Comparison of ENCODE assay signal across 22 cellular contexts in genomic region chr5:148884339-148885020, GRCh38. TPM values are rescaled to one million over a fixed set of nuclear protein-coding genes. Genes with fewer than 3 reads are reported as not detected.
DNase-seq lines count a peak whose midpoint lies in the region; ATAC-seq, FAIRE-seq and TF ChIP-seq lines count a peak whose summit lies in the region.
"Had no signal": no experiment of that assay in that cellular context is flagged by ENCODE, and none has a peak within 500 bp of the region (broad histone marks: within the 10 kb centered on the region; RNA-seq: fewer than 3 reads in every experiment).

No MANE protein-coding gene starts in this region.

- ATAC-seq in WTC11 = 0 out of 2 replicates have a peak, but pooled peaks have one; percentile 34
- peak; percentile 74 to 75 for ATAC-seq in gastrocnemius medialis
- no peak for ATAC-seq in left lobe of liver
- ATAC-seq: GM23338 had no signal

- POLR2A ChIA-PET in WTC11 (lab: Charles Lee) = no interaction called here

- no peak for TF ChIP-seq CTCF in cardiac muscle cell (IDR thresholded peaks at IDR 0.05; ENCODE audit: low read depth, low read length)
- TF ChIP-seq CTCF in WTC11 (IDR thresholded peaks at IDR 0.05) = no peak
- no peak for TF ChIP-seq CTCF in gastrocnemius medialis (IDR thresholded peaks at IDR 0.05 in 4 of 5, conservative IDR thresholded peaks at IDR 0.05 in 1 of 5)
- TF ChIP-seq CTCF in GM13977 (IDR thresholded peaks at IDR 0.05; ENCODE audit: extremely low read depth, insufficient read depth, missing control alignments) = no peak

- H3K4me3 ChIP-seq in cardiac muscle cell = no peak overlapping the region
- no peak overlapping the region for H3K4me3 ChIP-seq in gastrocnemius medialis
- H3K4me3 ChIP-seq: GM23338 had no signal

- DNase-seq in cardiac muscle cell (ENCODE audit: low read depth in 1 of 2, low spot score in 1 of 2) (no peak), cardiac septum (ENCODE audit: low spot score) (no peak), NCI-H187 treated with DMSO at 0.1 percent for 48 hours (lab: John Stamatoyannopoulos, UW) (peak; percentile 37), WTC11 (ENCODE audit: low spot score) (no peak), gastrocnemius medialis (peak in 1 of 2 donors; percentile 20), left lobe of liver (ENCODE audit: low spot score) (no peak), GM13977 (ENCODE audit: low spot score) (no peak), H54 (ENCODE audit: insufficient read length, low spot score) (no peak)
- DNase-seq: C1 segment of cervical spinal cord, DND-41, GDM1, MM.1S, NCI-H1092, NCI-H146, NCI-H345, NCI-H526 treated with DMSO at 0.1 percent for 48 hours, OCI-M1, RPMI8226, SHP77 treated with DMSO at 0.1 percent for 48 hours, T-helper 1 cell had no signal

- intact Hi-C loops in cardiac septum (cut with DNase I) = no loop called here
- intact Hi-C loops in gastrocnemius medialis (cut with DNase I; ENCODE audit: low total_unique reads) = no loop called here

- in situ Hi-C loops in gastrocnemius medialis (cut with MboI; ENCODE audit: low sequenced_read_pairs in 4 of 4) = no loop called here
- in situ Hi-C loops in GM13977 (cut with MboI; ENCODE audit: low pct_unique_long_range_greater_than_20kb, low sequenced_read_pairs, unreplicated experiment) = no loop called here

- peaks cover 6% of the 10 kb centered on the region; the same call in 1 of the 2 replicates for H3K9me3 Mint-ChIP-seq in WTC11
- H3K9me3 Mint-ChIP-seq: GM23338 had no signal

- H3K9me3 ChIP-seq in cardiac muscle cell (ENCODE audit: low read depth) (no peaks in the 10 kb centered on the region), gastrocnemius medialis (no peaks in the 10 kb centered on the region)

- H3K27ac ChIP-seq in cardiac muscle cell = peak overlapping the region; percentile 66
- no peak overlapping the region for H3K27ac ChIP-seq in gastrocnemius medialis

- H3K4me3 Mint-ChIP-seq in WTC11 = no peak overlapping the region
- H3K4me3 Mint-ChIP-seq: GM23338 had no signal

- CTCF ChIA-PET in WTC11 (lab: Charles Lee) = interaction anchor here (1.4 kb wide), 1 partner anchor 73 kb away, joined by 3 read pairs; no protein-coding TSS in a partner anchor

- TF ChIP-seq POLR2A in gastrocnemius medialis (IDR thresholded peaks at IDR 0.05) = no peak
- TF ChIP-seq POLR2A in H54 (IDR thresholded peaks at IDR 0.05; ENCODE audit: low read depth, low read length) = no peak

- no peaks in the 10 kb centered on the region for H3K27me3 Mint-ChIP-seq in WTC11 (ENCODE audit: low read depth)

- H3K27me3 ChIP-seq in cardiac muscle cell (no peaks in the 10 kb centered on the region), gastrocnemius medialis (no peaks in the 10 kb centered on the region)

- no peak overlapping the region for H3K27ac Mint-ChIP-seq in WTC11
- H3K27ac Mint-ChIP-seq: GM23338 had no signal

- no peaks in the 10 kb centered on the region for H3K36me3 Mint-ChIP-seq in WTC11

- no peak for FAIRE-seq in H54 (lab: Jason Lieb, UNC)
- FAIRE-seq: GM19239 had no signal

- H3K4me1 Mint-ChIP-seq in WTC11 = peaks cover 15% of the 10 kb centered on the region

- H3K36me3 ChIP-seq in cardiac muscle cell (no peaks in the 10 kb centered on the region), gastrocnemius medialis (no peaks in the 10 kb centered on the region)

- H3K4me1 ChIP-seq in cardiac muscle cell (ENCODE audit: low read depth) (peaks cover 17% of the 10 kb centered on the region), gastrocnemius medialis (peaks cover 0 to 11% of the 10 kb centered on the region in 2 donors)

TF ChIP-seq in WTC11, 78 proteins besides CTCF, POLR2A, EP300 and RAD21:
- TF ChIP-seq, protein P1, sequence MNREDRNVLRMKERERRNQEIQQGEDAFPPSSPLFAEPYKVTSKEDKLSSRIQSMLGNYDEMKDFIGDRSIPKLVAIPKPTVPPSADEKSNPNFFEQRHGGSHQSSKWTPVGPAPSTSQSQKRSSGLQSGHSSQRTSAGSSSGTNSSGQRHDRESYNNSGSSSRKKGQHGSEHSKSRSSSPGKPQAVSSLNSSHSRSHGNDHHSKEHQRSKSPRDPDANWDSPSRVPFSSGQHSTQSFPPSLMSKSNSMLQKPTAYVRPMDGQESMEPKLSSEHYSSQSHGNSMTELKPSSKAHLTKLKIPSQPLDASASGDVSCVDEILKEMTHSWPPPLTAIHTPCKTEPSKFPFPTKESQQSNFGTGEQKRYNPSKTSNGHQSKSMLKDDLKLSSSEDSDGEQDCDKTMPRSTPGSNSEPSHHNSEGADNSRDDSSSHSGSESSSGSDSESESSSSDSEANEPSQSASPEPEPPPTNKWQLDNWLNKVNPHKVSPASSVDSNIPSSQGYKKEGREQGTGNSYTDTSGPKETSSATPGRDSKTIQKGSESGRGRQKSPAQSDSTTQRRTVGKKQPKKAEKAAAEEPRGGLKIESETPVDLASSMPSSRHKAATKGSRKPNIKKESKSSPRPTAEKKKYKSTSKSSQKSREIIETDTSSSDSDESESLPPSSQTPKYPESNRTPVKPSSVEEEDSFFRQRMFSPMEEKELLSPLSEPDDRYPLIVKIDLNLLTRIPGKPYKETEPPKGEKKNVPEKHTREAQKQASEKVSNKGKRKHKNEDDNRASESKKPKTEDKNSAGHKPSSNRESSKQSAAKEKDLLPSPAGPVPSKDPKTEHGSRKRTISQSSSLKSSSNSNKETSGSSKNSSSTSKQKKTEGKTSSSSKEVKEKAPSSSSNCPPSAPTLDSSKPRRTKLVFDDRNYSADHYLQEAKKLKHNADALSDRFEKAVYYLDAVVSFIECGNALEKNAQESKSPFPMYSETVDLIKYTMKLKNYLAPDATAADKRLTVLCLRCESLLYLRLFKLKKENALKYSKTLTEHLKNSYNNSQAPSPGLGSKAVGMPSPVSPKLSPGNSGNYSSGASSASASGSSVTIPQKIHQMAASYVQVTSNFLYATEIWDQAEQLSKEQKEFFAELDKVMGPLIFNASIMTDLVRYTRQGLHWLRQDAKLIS (CRISPR knock-in tag; IDR thresholded peaks at IDR 0.05; ENCODE audit: borderline replicate concordance) = no peak
- TF ChIP-seq CREB1 (CRISPR knock-in tag; IDR thresholded peaks at IDR 0.05) (no peak), ATF6 (CRISPR knock-in tag; IDR thresholded peaks at IDR 0.05) (no peak), SMAD4 (CRISPR knock-in tag; IDR thresholded peaks at IDR 0.05) (no peak)
- TF ChIP-seq, protein P2, sequence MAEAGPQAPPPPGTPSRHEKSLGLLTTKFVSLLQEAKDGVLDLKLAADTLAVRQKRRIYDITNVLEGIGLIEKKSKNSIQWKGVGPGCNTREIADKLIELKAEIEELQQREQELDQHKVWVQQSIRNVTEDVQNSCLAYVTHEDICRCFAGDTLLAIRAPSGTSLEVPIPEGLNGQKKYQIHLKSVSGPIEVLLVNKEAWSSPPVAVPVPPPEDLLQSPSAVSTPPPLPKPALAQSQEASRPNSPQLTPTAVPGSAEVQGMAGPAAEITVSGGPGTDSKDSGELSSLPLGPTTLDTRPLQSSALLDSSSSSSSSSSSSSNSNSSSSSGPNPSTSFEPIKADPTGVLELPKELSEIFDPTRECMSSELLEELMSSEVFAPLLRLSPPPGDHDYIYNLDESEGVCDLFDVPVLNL (CRISPR knock-in tag; IDR thresholded peaks at IDR 0.05; ENCODE audit: borderline replicate concordance, low read depth) = no peak

RNA-seq across cellular contexts. Expression of gene ADRB2, which starts 58.1 kb away (rescaled TPM):
- total RNA-seq in cardiac muscle cell = 7.5 and 10.9 TPM in 2 replicates
- 7.3 and 12.9 TPM in 2 replicates for polyA plus RNA-seq in cardiac muscle cell
- total RNA-seq in cardiac septum = 2.6 TPM
- 1.1 to 1.3 TPM (median 1.2 TPM) in 3 replicates for total RNA-seq in WTC11 (2021)
- 10 to 100 TPM in 1 of 4 donors, 1 to 10 TPM in 3; 4.2 to 17.3 (median 6.8) TPM for total RNA-seq in gastrocnemius medialis
- total RNA-seq in left lobe of liver = 1.6 TPM
